In the genomic region with DNA sequence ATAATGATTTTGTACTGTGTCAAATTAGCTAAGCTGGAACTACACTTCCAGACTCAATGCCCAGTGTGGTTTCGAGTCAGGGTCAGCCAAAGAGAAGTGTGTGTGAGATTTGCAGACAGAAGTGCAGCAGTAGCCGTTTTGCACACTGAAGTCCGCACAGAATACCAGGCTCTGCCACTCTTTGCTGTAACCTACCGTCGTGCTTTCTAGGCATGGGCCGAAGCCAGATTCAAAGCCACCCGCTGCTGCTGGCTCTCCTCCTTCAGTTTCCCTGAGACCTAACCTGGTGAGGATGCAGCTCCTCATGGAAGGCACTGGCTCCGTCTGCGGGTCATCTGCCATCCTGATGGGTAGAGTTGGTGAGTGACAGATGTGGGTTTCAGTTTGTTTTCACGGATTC, we compare ENCODE assay signal across 23 cellular contexts. TPM values are rescaled to one million over a fixed set of nuclear protein-coding genes. Genes with fewer than 3 reads are reported as not detected.
"Had no signal": no experiment of that assay in that cellular context is flagged by ENCODE, and none has a peak within 500 bp of the region (broad histone marks: within the 10 kb centered on the region; RNA-seq: fewer than 3 reads in every experiment).

No MANE protein-coding gene starts in this region.

- H3K27me3 ChIP-seq: hepatocyte had no signal

- FAIRE-seq: small intestine had no signal

- H3K4me3 ChIP-seq: esophagus muscularis mucosa, gastrocnemius medialis, hepatocyte, stomach, thoracic aorta, transverse colon had no signal

- ATAC-seq: effector memory CD8-positive, alpha-beta T cell; gastrocnemius medialis; left colon; naive thymus-derived CD8-positive, alpha-beta T cell; right cardiac atrium had no signal

- DNase-seq: effector memory CD8-positive, alpha-beta T cell; gastrocnemius medialis; left colon; naive thymus-derived CD8-positive, alpha-beta T cell; posterior cingulate gyrus; right cardiac atrium; small intestine; stimulated activated CD4-positive, alpha-beta T cell treated with anti-CD3 and anti-CD28 coated beads, Interleukin-12 subunit alpha, Interleukin-12 subunit beta, amount 100 ng/mL, for 4 hours; stimulated activated naive CD4-positive, alpha-beta T cell; stomach; substantia nigra; transverse colon had no signal

- H3K36me3 ChIP-seq: esophagus muscularis mucosa, gastrocnemius medialis, neutrophil, stomach, thoracic aorta, transverse colon had no signal

RNA-seq across cellular contexts. Expression of a gene that starts 48.8 kb away (rescaled TPM):
- total RNA-seq: chondrocyte, fibroblast of villous mesenchyme, gastrocnemius medialis, hepatocyte, kidney epithelial cell, left colon, liver, lung microvascular endothelial cell, mesenteric fat pad, osteoblast, right cardiac atrium, stomach, thoracic aorta, transverse colon had no signal

RNA-seq across cellular contexts. Expression of a gene that starts 49.3 kb away (rescaled TPM):
- total RNA-seq: lung microvascular endothelial cell had no signal
